ENCODE assay signal across 11 cellular contexts in the genomic region with DNA sequence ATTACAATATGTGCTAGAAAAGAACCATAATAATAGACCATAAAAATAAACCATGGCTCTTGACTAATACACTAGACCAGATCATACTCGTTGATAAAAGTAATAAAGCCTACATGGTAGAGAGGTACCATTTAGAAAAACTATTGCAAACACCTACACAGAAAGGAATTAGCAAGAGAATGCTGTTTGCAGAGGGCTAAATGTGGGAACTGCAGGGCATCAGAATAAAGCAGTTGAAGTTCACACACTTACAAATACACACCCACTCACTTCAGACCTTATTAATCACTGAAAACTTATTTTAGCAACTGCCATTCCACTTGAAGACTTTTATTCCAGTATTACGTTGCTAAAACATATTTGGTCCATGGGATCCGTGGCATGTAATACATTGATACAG.
"Had no signal": no experiment of that assay in that cellular context is flagged by ENCODE, and none has a peak within 500 bp of the region (broad histone marks: within the 10 kb centered on the region; RNA-seq: fewer than 3 reads in every experiment).

No MANE protein-coding gene starts in this region.

- H3K36me3 ChIP-seq: thyroid gland had no signal

- ATAC-seq: activated CD8-positive, alpha-beta memory T cell treated with anti-CD3 and anti-CD28 coated beads, Interleukin-2, amount 10 ng/mL, durations not matched to agents 7 days and 5 days; activated T-helper 17 cell treated with anti-CD3 and anti-CD28 coated beads, Interleukin-2, amount 50 U/mL, for 72 hours had no signal

- H3K4me1 ChIP-seq: thyroid gland had no signal

- H3K27ac ChIP-seq: thyroid gland had no signal

- H3K9me3 ChIP-seq: thyroid gland had no signal

- H3K4me3 ChIP-seq: thyroid gland had no signal

- DNase-seq: activated B cell treated with CpG ODN at 0.5 μM for 24 hours; activated CD4-positive, alpha-beta memory T cell treated with anti-CD3 and anti-CD28 coated beads, Interleukin-2, amount 10 ng/mL, durations not matched to agents 7 days and 5 days; activated CD4-positive, alpha-beta T cell treated with anti-CD3 and anti-CD28 coated beads for 48 hours; activated CD8-positive, alpha-beta memory T cell treated with anti-CD3 and anti-CD28 coated beads, Interleukin-2, amount 10 ng/mL, durations not matched to agents 7 days and 5 days; activated naive CD4-positive, alpha-beta T cell; activated naive CD8-positive, alpha-beta T cell treated with anti-CD3 and anti-CD28 coated beads, Interleukin-2, amount 10 ng/mL, durations not matched to agents 7 days and 5 days; effector CD8-positive, alpha-beta T cell; stimulated activated CD4-positive, alpha-beta T cell treated with anti-CD3 and anti-CD28 coated beads, Interleukin-2, amount 100 ng/mL, for 24 hours; stimulated activated naive CD4-positive, alpha-beta T cell treated with Interleukin-2 at 50 U/mL for 16 hours; thyroid gland had no signal

- H3K27me3 ChIP-seq: thyroid gland had no signal
